In the genomic region with DNA sequence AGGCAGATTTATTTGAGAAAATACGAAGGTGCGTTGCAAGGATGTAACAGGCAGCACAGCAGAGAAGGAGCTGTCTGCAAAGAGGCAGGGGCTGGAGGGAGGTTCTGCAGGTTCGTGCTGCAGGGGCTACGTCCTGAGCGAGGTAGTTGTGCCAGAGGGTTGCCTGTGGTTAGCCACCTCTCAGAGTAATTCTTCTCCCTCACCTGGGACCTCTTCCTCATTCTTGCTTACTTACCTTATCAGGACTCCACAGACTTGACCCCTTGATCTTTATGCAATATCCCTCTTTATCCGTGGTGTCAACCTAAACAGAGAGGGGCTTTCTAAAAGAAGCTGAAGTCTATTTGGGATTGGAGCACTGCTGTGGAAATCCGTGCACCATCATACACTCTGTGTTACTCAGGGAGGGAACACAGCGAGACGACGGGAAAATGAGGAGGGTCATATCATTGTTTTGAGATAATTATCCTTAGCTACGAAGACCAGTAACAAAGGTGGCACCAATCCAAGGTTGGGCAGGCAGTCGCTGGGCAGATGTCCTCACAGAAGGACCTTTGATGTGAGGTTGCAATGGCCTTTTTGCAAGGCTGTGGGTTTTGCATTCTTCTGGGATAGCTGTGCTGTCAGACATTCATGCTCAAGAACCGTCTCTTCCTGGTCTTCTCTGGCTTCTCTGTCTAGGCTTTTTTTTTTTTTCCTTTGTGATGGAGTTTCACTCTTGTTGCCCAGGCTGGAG, we compare ENCODE assay signal across 14 cellular contexts.
"Had no signal": no experiment of that assay in that cellular context is flagged by ENCODE, and none has a peak within 500 bp of the region (broad histone marks: within the 10 kb centered on the region; RNA-seq: fewer than 3 reads in every experiment).

No MANE protein-coding gene starts in this region.

- H3K27me3 ChIP-seq: adrenal gland had no signal

- H3K36me3 ChIP-seq: adrenal gland had no signal

- H3K9me3 Mint-ChIP-seq: activated T-helper 17 cell treated with anti-CD3 and anti-CD28 coated beads, Interleukin-2, amount 50 U/mL, for 72 hours; dendritic cell treated with granulocyte-macrophage colony-stimulating factor and Interleukin-4, amounts not matched to agents 40 ng/mL and 50 ng/mL, for 4 days; nephron had no signal

- H3K9me3 ChIP-seq: adrenal gland, body of pancreas had no signal

- DNase-seq: activated CD4-positive, alpha-beta T cell treated with anti-CD3 and anti-CD28 coated beads, Interleukin-2, amount 50 U/mL, for 1 hour; activated CD4-positive, CD25-positive, alpha-beta regulatory T cell; activated naive CD4-positive, alpha-beta T cell treated with anti-CD3 and anti-CD28 coated beads, Interleukin-2, amount 50 U/mL, for 16 hours; activated T-cell treated with anti-CD3 and anti-CD28 coated beads for 4 hours; body of pancreas; central memory CD4-positive, alpha-beta T cell; stimulated activated CD4-positive, alpha-beta T cell treated with anti-CD3 and anti-CD28 coated beads, Interleukin-4, amount 100 ng/mL, for 1 hour; stimulated activated CD8-positive, alpha-beta memory T cell treated with anti-CD3 and anti-CD28 coated beads, Interleukin-4, amount 100 ng/mL, for 48 hours; stimulated activated naive CD8-positive, alpha-beta T cell treated with anti-CD3 and anti-CD28 coated beads, Interleukin-15, Interleukin-2, amounts not matched to agents 100 U/mL and 50 U/mL, for 24 hours; SW 1271 had no signal

- H3K4me3 Mint-ChIP-seq: activated T-helper 17 cell treated with anti-CD3 and anti-CD28 coated beads, Interleukin-2, amount 50 U/mL, for 72 hours; dendritic cell treated with granulocyte-macrophage colony-stimulating factor and Interleukin-4, amounts not matched to agents 40 ng/mL and 50 ng/mL, for 4 days; nephron had no signal

- H3K27me3 Mint-ChIP-seq: activated T-helper 17 cell treated with anti-CD3 and anti-CD28 coated beads, Interleukin-2, amount 50 U/mL, for 72 hours had no signal

- H3K4me1 ChIP-seq: adrenal gland, body of pancreas had no signal

- H3K27ac ChIP-seq: adrenal gland, body of pancreas had no signal

- ATAC-seq: activated T-helper 17 cell treated with anti-CD3 and anti-CD28 coated beads, Interleukin-2, amount 50 U/mL, for 72 hours; body of pancreas; stimulated activated naive CD8-positive, alpha-beta T cell treated with anti-CD3 and anti-CD28 coated beads, Interleukin-15, Interleukin-2, amounts not matched to agents 100 U/mL and 50 U/mL, for 24 hours had no signal

- H3K27ac Mint-ChIP-seq: activated T-helper 17 cell treated with anti-CD3 and anti-CD28 coated beads, Interleukin-2, amount 50 U/mL, for 72 hours; dendritic cell treated with granulocyte-macrophage colony-stimulating factor and Interleukin-4, amounts not matched to agents 40 ng/mL and 50 ng/mL, for 4 days; nephron had no signal

- H3K4me1 Mint-ChIP-seq: nephron had no signal

- H3K4me3 ChIP-seq: adrenal gland, body of pancreas had no signal
